ENCODE assay signal across 9 cellular contexts in genomic region chr10:103763374-103764202, GRCh38.
DNase-seq lines count a peak whose midpoint lies in the region; ATAC-seq and TF ChIP-seq lines count a peak whose summit lies in the region.
"Had no signal": no experiment of that assay in that cellular context is flagged by ENCODE, and none has a peak within 500 bp of the region (broad histone marks: within the 10 kb centered on the region; RNA-seq: fewer than 3 reads in every experiment).

No MANE protein-coding gene starts in this region.

- 76% methylated on average over 7 of the region's 7 CpGs for WGBS in suprapubic skin

- peak; percentile 29 for DNase-seq in A172 (ENCODE audit: low spot score)
- no peak for DNase-seq in SK-N-MC (ENCODE audit: low read depth, low spot score)
- DNase-seq in foreskin keratinocyte = no peak
- DNase-seq in G401 (ENCODE audit: low spot score) = no peak
- DNase-seq in suprapubic skin (ENCODE audit: low spot score in 2 of 2) = no peak
- no peak for DNase-seq in GOT3 (lab: John Stamatoyannopoulos, UW)
- DNase-seq: NCI-H2029 had no signal

- peak overlapping the region; percentile 67 for H3K27ac ChIP-seq in SK-N-MC
- H3K27ac ChIP-seq in foreskin keratinocyte = peak overlapping the region; percentile 11
- no peak overlapping the region for H3K27ac ChIP-seq in suprapubic skin

- H3K36me3 ChIP-seq in SK-N-MC (ENCODE audit: insufficient read depth, low read length) (no peaks in the 10 kb centered on the region), suprapubic skin (no peaks in the 10 kb centered on the region)

- no peak overlapping the region for H3K9ac ChIP-seq in SK-N-MC (ENCODE audit: insufficient read length)

- in situ Hi-C loops in G401 (cut with HindIII; ENCODE audit: low sequenced_read_pairs) = no loop called here

- ATAC-seq in GM18907 (IDR thresholded peaks at IDR 0.05; ENCODE audit: unreplicated experiment) (peak; percentile 36), foreskin keratinocyte (no peak), HG02588 (IDR thresholded peaks at IDR 0.05; ENCODE audit: unreplicated experiment) (no peak)

- H3K27me3 ChIP-seq in foreskin keratinocyte (no peaks in the 10 kb centered on the region), suprapubic skin (no peaks in the 10 kb centered on the region)

- no peak for TF ChIP-seq CTCF in foreskin keratinocyte (conservative IDR thresholded peaks at IDR 0.05)
- TF ChIP-seq CTCF in suprapubic skin (IDR thresholded peaks at IDR 0.05) = no peak

- H3K9me3 ChIP-seq in SK-N-MC (ENCODE audit: low read depth, low read length) = no peaks in the 10 kb centered on the region
- H3K9me3 ChIP-seq in suprapubic skin = no peaks in the 10 kb centered on the region

- H3K4me3 ChIP-seq in SK-N-MC (no peak overlapping the region), suprapubic skin (no peak overlapping the region)

- peaks cover 86% of the 10 kb centered on the region for H3K4me1 ChIP-seq in foreskin keratinocyte
- H3K4me1 ChIP-seq in suprapubic skin = peaks cover 50% of the 10 kb centered on the region

- no peak for TF ChIP-seq POLR2A in suprapubic skin (IDR thresholded peaks at IDR 0.05)

- TF ChIP-seq EP300 in suprapubic skin (IDR thresholded peaks at IDR 0.05) = no peak
